In genomic region chr3:197800379-197800778, GRCh38 we compare ENCODE assay signal across 2 cellular contexts.
TF ChIP-seq lines count a peak whose summit lies in the region.

No MANE protein-coding gene starts in this region.

TF ChIP-seq in K562, 482 proteins besides CTCF, POLR2A, EP300 and RAD21:
- TF ChIP-seq MED1 (CRISPR knock-in tag; IDR thresholded peaks at IDR 0.05; ENCODE audit: borderline replicate concordance) (no peak), ADNP (tag; IDR thresholded peaks at IDR 0.05) (0 out of 2 replicates have a peak, but pooled peaks have one; percentile 20)
TF ChIP-seq in K562: peak in this region for 1.

TF ChIP-seq in GM12891, 5 proteins besides CTCF, POLR2A, EP300 and RAD21:
- no peak for TF ChIP-seq POU2F2 (IDR thresholded peaks at IDR 0.05; ENCODE audit: low read depth, low read length)
- no peak for TF ChIP-seq SPI1 (IDR thresholded peaks at IDR 0.05; ENCODE audit: low read depth, low read length)
- no peak for TF ChIP-seq POLR2AphosphoS5 (IDR thresholded peaks at IDR 0.05; ENCODE audit: low read depth, low read length)
- no peak for TF ChIP-seq TAF1 (IDR thresholded peaks at IDR 0.05; ENCODE audit: low read depth, low read length)
- TF ChIP-seq PAX5 (IDR thresholded peaks at IDR 0.05; ENCODE audit: insufficient read depth, low read length, severe bottlenecking): no peak
